Comparison of ENCODE assay signal across 8 cellular contexts in the genomic region with DNA sequence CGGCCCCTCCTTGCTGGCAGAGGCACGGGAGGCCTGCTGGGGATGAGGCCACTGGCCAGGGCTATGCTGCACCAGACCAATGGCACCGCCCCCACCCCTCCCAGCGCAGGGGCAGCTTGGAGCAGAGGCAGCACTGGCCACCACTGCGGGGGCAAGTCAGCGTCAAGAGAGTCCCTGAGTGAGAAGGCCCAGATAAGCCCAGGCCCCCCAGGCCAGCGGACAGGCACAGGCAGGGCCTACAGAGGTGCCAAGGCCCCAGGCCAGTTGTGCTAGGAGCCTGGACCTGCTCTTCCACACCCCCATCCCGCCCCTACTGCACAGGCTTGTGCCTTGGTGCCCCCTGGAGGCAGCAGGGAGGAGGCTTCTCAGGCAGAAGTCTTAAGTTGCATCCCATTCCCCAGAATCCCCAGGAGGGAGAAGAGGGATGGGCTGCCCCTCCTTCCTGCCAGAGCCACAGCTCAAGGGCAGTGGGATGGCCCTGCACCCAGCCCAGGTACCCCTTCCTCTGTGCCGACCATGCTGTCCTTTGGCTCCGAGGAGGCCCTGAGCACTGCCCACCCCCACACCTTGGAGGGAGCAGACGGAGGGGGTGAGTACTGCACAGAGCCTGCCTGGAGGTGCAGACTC. TPM values are rescaled to one million over a fixed set of nuclear protein-coding genes. Genes with fewer than 3 reads are reported as not detected.
DNase-seq lines count a peak whose midpoint lies in the region; ATAC-seq and TF ChIP-seq lines count a peak whose summit lies in the region.

No MANE protein-coding gene starts in this region.

- POLR2A ChIA-PET in GM10248 (lab: Yijun Ruan, JAX): no interaction called here

- CTCF ChIA-PET in GM10248 (lab: Yijun Ruan, JAX): interaction anchor here (1.1 to 1.9 kb wide), 4 partner anchors 9 to 371 kb away, joined by 3 to 4 read pairs (median 3); a partner anchor contains a TSS

- no peaks in the 10 kb centered on the region for H3K27me3 Mint-ChIP-seq in neural crest cell (ENCODE audit: low read depth)

- peak overlapping the region; percentile 57 for H3K27ac Mint-ChIP-seq in neural crest cell (ENCODE audit: unreplicated experiment)

- H3K4me1 Mint-ChIP-seq in neural crest cell: peaks cover 16% of the 10 kb centered on the region

- ATAC-seq in HG02588 (IDR thresholded peaks at IDR 0.05; ENCODE audit: unreplicated experiment): no peak
- ATAC-seq in GM18858 (IDR thresholded peaks at IDR 0.05; ENCODE audit: unreplicated experiment): no peak

- no peaks in the 10 kb centered on the region for H3K9me3 Mint-ChIP-seq in neural crest cell

- no peak overlapping the region for H3K4me3 Mint-ChIP-seq in neural crest cell

- DNase-seq in A172 (ENCODE audit: low spot score): peak; percentile 75
- DNase-seq in GM10248 (ENCODE audit: extremely low spot score): peak; percentile 48
- DNase-seq in NCI-H2171 treated with DMSO at 0.1 percent for 48 hours (lab: John Stamatoyannopoulos, UW): peak; percentile 51
- peak; percentile 17 to 18 for DNase-seq in activated CD4-positive, alpha-beta T cell treated with anti-CD3 and anti-CD28 coated beads, Interleukin-2, amount 50 U/mL, for 4 hours
- DNase-seq in fibroblast of peridontal ligament (ENCODE audit: extremely low read depth): peak; percentile 79
- peak; percentile 61 for DNase-seq in neural crest cell (ENCODE audit: low read depth, low spot score)

- H3K36me3 Mint-ChIP-seq in neural crest cell (ENCODE audit: low read depth): peaks cover 6% of the 10 kb centered on the region

- TF ChIP-seq CTCF in GM10248 (IDR thresholded peaks at IDR 0.05; ENCODE audit: control extremely low read depth, extremely low read depth, low read depth, missing control alignments): peak; percentile 36
- TF ChIP-seq CTCF in neural crest cell (conservative IDR thresholded peaks at IDR 0.05): peak; percentile 71

RNA-seq across cellular contexts. Expression of a gene that starts 35.8 kb away (rescaled TPM):
- 32.3 and 34.2 TPM in 2 replicates for total RNA-seq in A172 (2014; rRNA removed; shearing (Covaris generic))
- 15.4 and 15.8 TPM in 2 replicates for total RNA-seq in neural crest cell

RNA-seq across cellular contexts. Expression of a gene that starts 36.4 kb away (rescaled TPM):
- 7.8 and 8.2 TPM in 2 replicates for total RNA-seq in A172 (2014; rRNA removed; shearing (Covaris generic))
- 24.8 and 29.3 TPM in 2 replicates for total RNA-seq in neural crest cell

RNA-seq across cellular contexts. Expression of a gene that starts 43.2 kb away (rescaled TPM):
- not detected in 2 replicates for total RNA-seq in A172 (2014; rRNA removed; shearing (Covaris generic))
- total RNA-seq in neural crest cell: 0.65 TPM in 1 of 2 replicates, not detected in the other

Comparison
In these comparisons a context has a peak if more than half of its experiments do, and no peak if none do; other contexts are left out.
1. DNase-seq: peak in every context shown above with its lines; median percentile 79 in fibroblast of peridontal ligament; 75 in A172; 61 in neural crest cell; 51 in NCI-H2171 treated with DMSO at 0.1 percent for 48 hours; 48 in GM10248; 18 in activated CD4-positive, alpha-beta T cell treated with anti-CD3 and anti-CD28 coated beads, Interleukin-2, amount 50 U/mL, for 4 hours.